ENCODE assay signal across 1 cellular context in genomic region chr15:98785408-98785795, GRCh38.
A peak's percentile ranks its signal among the peaks of the same experiment; 100 is the strongest.
TF ChIP-seq lines count a peak whose summit lies in the region.

No MANE protein-coding gene starts in this region.

TF ChIP-seq in HepG2, 621 proteins besides CTCF, POLR2A, EP300 and RAD21 (continued from another document):
- TF ChIP-seq ARID5B (CRISPR knock-in tag; IDR thresholded peaks at IDR 0.05) = peak; percentile 21; the same call in 1 of the 2 replicates
- TF ChIP-seq SAP130 (CRISPR knock-in tag; IDR thresholded peaks at IDR 0.05; ENCODE audit: low read depth) = 0 out of 2 replicates have a peak, but pooled peaks have one; percentile 4
- TF ChIP-seq ZNF513 (CRISPR knock-in tag; conservative IDR thresholded peaks at IDR 0.05) = no peak
- 0 out of 2 replicates have a peak, but pooled peaks have one; percentile 25 for TF ChIP-seq PAXIP1 (CRISPR knock-in tag; conservative IDR thresholded peaks at IDR 0.05)
